Comparison of ENCODE assay signal across 1 cellular context in genomic region chr11:127412722-127413121, GRCh38.
TF ChIP-seq lines count a peak whose summit lies in the region.

No MANE protein-coding gene starts in this region.

TF ChIP-seq in WTC11, 78 proteins besides CTCF, POLR2A, EP300 and RAD21 (continued from another document):
- TF ChIP-seq ZSCAN18 (CRISPR knock-in tag; IDR thresholded peaks at IDR 0.05): no peak
- no peak for TF ChIP-seq KAT7 (CRISPR knock-in tag; IDR thresholded peaks at IDR 0.05; ENCODE audit: borderline replicate concordance)
- no peak for TF ChIP-seq E2F4 (CRISPR knock-in tag; IDR thresholded peaks at IDR 0.05; ENCODE audit: borderline replicate concordance, low read depth)
- TF ChIP-seq NFATC4 (CRISPR knock-in tag; IDR thresholded peaks at IDR 0.05): no peak
- no peak for TF ChIP-seq CREB1 (CRISPR knock-in tag; IDR thresholded peaks at IDR 0.05)
